9 cellular contexts compared by ENCODE assay signal in genomic region chr3:101070260-101071121, GRCh38.
DNase-seq lines count a peak whose midpoint lies in the region; ATAC-seq and TF ChIP-seq lines count a peak whose summit lies in the region.
"Had no signal": no experiment of that assay in that cellular context is flagged by ENCODE, and none has a peak within 500 bp of the region (broad histone marks: within the 10 kb centered on the region; RNA-seq: fewer than 3 reads in every experiment).

No MANE protein-coding gene starts in this region.

- H3K9me3 ChIP-seq in HEK293 (ENCODE audit: control insufficient read depth, insufficient read depth, low read depth, low read length) (no peaks in the 10 kb centered on the region), neural progenitor cell (ENCODE audit: low read depth) (no peaks in the 10 kb centered on the region)

- TF ChIP-seq CTCF in GM10266 (IDR thresholded peaks at IDR 0.05; ENCODE audit: control insufficient read depth, insufficient read depth, low read depth, missing control alignments) (peak; percentile 73), HEK293 (tag by site-specific recombination; IDR thresholded peaks at IDR 0.05) (no peak), epithelial cell of esophagus (IDR thresholded peaks at IDR 0.05; ENCODE audit: insufficient read depth, low read depth, low read length, missing control alignments) (peak; percentile 64), neural progenitor cell (IDR thresholded peaks at IDR 0.05) (peak; percentile 83)

- POLR2A ChIA-PET in HEK293 (lab: Yijun Ruan, JAX), result no interaction called here
- POLR2A ChIA-PET in activated CD8-positive, alpha-beta T cell treated with anti-CD3 and anti-CD28 coated beads, Interleukin-2, amount 10 ng/mL, durations not matched to agents 7 days and 5 days (lab: Charles Lee), result interaction anchor here (0.6 kb wide), 1 partner anchor 108 kb away, joined by 3 read pairs; no protein-coding TSS in a partner anchor

- no peak overlapping the region for H3K27ac ChIP-seq in HEK293 (ENCODE audit: extremely low read depth, low read depth, low read length)
- no peak overlapping the region for H3K27ac ChIP-seq in neural progenitor cell

- H3F3A ChIP-seq in neural progenitor cell (ENCODE audit: low read depth), result no peaks in the 10 kb centered on the region

- H3K36me3 Mint-ChIP-seq in activated CD8-positive, alpha-beta T cell treated with anti-CD3 and anti-CD28 coated beads, Interleukin-2, amount 10 ng/mL, durations not matched to agents 7 days and 5 days (ENCODE audit: low read depth), result no peaks in the 10 kb centered on the region
- H3K36me3 Mint-ChIP-seq in neural progenitor cell, result no peaks in the 10 kb centered on the region

- no peak overlapping the region for H3K4me3 ChIP-seq in HEK293 (ENCODE audit: low read depth, low read length)
- no peak overlapping the region for H3K4me3 ChIP-seq in epithelial cell of esophagus (ENCODE audit: low read length)
- no peak overlapping the region for H3K4me3 ChIP-seq in neural progenitor cell

- H3K9me3 Mint-ChIP-seq in activated CD8-positive, alpha-beta T cell treated with anti-CD3 and anti-CD28 coated beads, Interleukin-2, amount 10 ng/mL, durations not matched to agents 7 days and 5 days (ENCODE audit: insufficient read depth), result no peaks in the 10 kb centered on the region
- no peaks in the 10 kb centered on the region for H3K9me3 Mint-ChIP-seq in neural progenitor cell
- H3K9me3 Mint-ChIP-seq: dendritic cell treated with granulocyte-macrophage colony-stimulating factor and Interleukin-4, amounts not matched to agents 40 ng/mL and 50 ng/mL, for 4 days had no signal

- H3K4me1 ChIP-seq in HEK293 (ENCODE audit: control insufficient read depth, insufficient read depth, low read length) (no peaks in the 10 kb centered on the region), neural progenitor cell (no peaks in the 10 kb centered on the region)

- H2AFZ ChIP-seq in neural progenitor cell (replicated peaks), result peak overlapping the region; percentile 22

- H3K36me3 ChIP-seq in HEK293 (ENCODE audit: control insufficient read depth in 2 of 2, insufficient read depth in 1 of 2, low read length in 2 of 2) (no peaks in the 10 kb centered on the region), neural progenitor cell (no peaks in the 10 kb centered on the region)

- peak; percentile 85 for ATAC-seq in activated CD8-positive, alpha-beta T cell treated with anti-CD3 and anti-CD28 coated beads, Interleukin-2, amount 10 ng/mL, durations not matched to agents 7 days and 5 days

- no peak overlapping the region for H3K27ac Mint-ChIP-seq in activated CD8-positive, alpha-beta T cell treated with anti-CD3 and anti-CD28 coated beads, Interleukin-2, amount 10 ng/mL, durations not matched to agents 7 days and 5 days
- no peak overlapping the region for H3K27ac Mint-ChIP-seq in neural progenitor cell
- H3K27ac Mint-ChIP-seq: dendritic cell treated with granulocyte-macrophage colony-stimulating factor and Interleukin-4, amounts not matched to agents 40 ng/mL and 50 ng/mL, for 4 days had no signal

- no peak overlapping the region for H3K4me3 Mint-ChIP-seq in activated CD8-positive, alpha-beta T cell treated with anti-CD3 and anti-CD28 coated beads, Interleukin-2, amount 10 ng/mL, durations not matched to agents 7 days and 5 days
- H3K4me3 Mint-ChIP-seq in neural progenitor cell, result no peak overlapping the region
- H3K4me3 Mint-ChIP-seq: dendritic cell treated with granulocyte-macrophage colony-stimulating factor and Interleukin-4, amounts not matched to agents 40 ng/mL and 50 ng/mL, for 4 days had no signal

- no peaks in the 10 kb centered on the region for H3K79me2 ChIP-seq in neural progenitor cell (ENCODE audit: low read depth)

- DNase-seq in GM10266 (ENCODE audit: extremely low spot score) (peak; percentile 19), NCI-H524 (lab: John Stamatoyannopoulos, UW) (peak; percentile 51 to 52), epithelial cell of esophagus (ENCODE audit: low read depth) (peak; percentile 60), neural progenitor cell (ENCODE audit: low spot score) (peak; percentile 71), middle frontal gyrus (ENCODE audit: extremely low spot score, low spot score) (no peak), NCI-H1048 (lab: John Stamatoyannopoulos, UW) (no peak)
- peak; percentile 68 for DNase-seq in activated CD8-positive, alpha-beta T cell treated with anti-CD3 and anti-CD28 coated beads, Interleukin-2, amount 10 ng/mL, durations not matched to agents 7 days and 5 days

- H3K27me3 ChIP-seq in neural progenitor cell, result no peaks in the 10 kb centered on the region

- CTCF ChIA-PET in HEK293 (lab: Yijun Ruan, JAX), result interaction anchor here (0.6 to 1.7 kb wide), 11 partner anchors 10 to 367 kb away, joined by 3 to 7 read pairs (median 3); no protein-coding TSS in a partner anchor
- CTCF ChIA-PET in activated CD8-positive, alpha-beta T cell treated with anti-CD3 and anti-CD28 coated beads, Interleukin-2, amount 10 ng/mL, durations not matched to agents 7 days and 5 days (lab: Charles Lee), result interaction anchor here (0.9 to 2.2 kb wide), 7 partner anchors 10 to 620 kb away, joined by 3 to 10 read pairs (median 4); no protein-coding TSS in a partner anchor

- peaks cover 2% of the 10 kb centered on the region for H3K4me1 Mint-ChIP-seq in activated CD8-positive, alpha-beta T cell treated with anti-CD3 and anti-CD28 coated beads, Interleukin-2, amount 10 ng/mL, durations not matched to agents 7 days and 5 days (ENCODE audit: low read depth)
- H3K4me1 Mint-ChIP-seq in neural progenitor cell, result no peaks in the 10 kb centered on the region

- H4K20me1 ChIP-seq in neural progenitor cell (ENCODE audit: low read depth), result no peaks in the 10 kb centered on the region

- H3K27me3 Mint-ChIP-seq in activated CD8-positive, alpha-beta T cell treated with anti-CD3 and anti-CD28 coated beads, Interleukin-2, amount 10 ng/mL, durations not matched to agents 7 days and 5 days (ENCODE audit: low read depth), result peaks cover 24% of the 10 kb centered on the region
- no peaks in the 10 kb centered on the region for H3K27me3 Mint-ChIP-seq in neural progenitor cell (ENCODE audit: insufficient read depth, low read depth)
- H3K27me3 Mint-ChIP-seq: dendritic cell treated with granulocyte-macrophage colony-stimulating factor and Interleukin-4, amounts not matched to agents 40 ng/mL and 50 ng/mL, for 4 days had no signal

- H3K4me2 ChIP-seq in neural progenitor cell, result no peak overlapping the region

- H3K9ac ChIP-seq in neural progenitor cell, result no peak overlapping the region

TF ChIP-seq in HEK293, 187 proteins besides CTCF, POLR2A, EP300 and RAD21:
- TF ChIP-seq ZNF624 (tag by site-specific recombination; IDR thresholded peaks at IDR 0.05), result no peak
- TF ChIP-seq ZNF350 (tag by site-specific recombination; IDR thresholded peaks at IDR 0.05), result no peak
- TF ChIP-seq ZNF335 (tag by site-specific recombination; conservative IDR thresholded peaks at IDR 0.05), result 0 out of 2 replicates have a peak, but pooled peaks have one; percentile 30
- peak; percentile 55 for TF ChIP-seq ZNF654 (tag by site-specific recombination; IDR thresholded peaks at IDR 0.05; ENCODE audit: low read depth)
- 0 out of 2 replicates have a peak, but pooled peaks have one; percentile 17 for TF ChIP-seq ZNF513 (tag by site-specific recombination; IDR thresholded peaks at IDR 0.05)
- TF ChIP-seq ZNF600 (tag by site-specific recombination; IDR thresholded peaks at IDR 0.05), result no peak

Comparison
In these comparisons a context has a peak if more than half of its experiments do, and no peak if none do; other contexts are left out.
1. DNase-seq: peak in GM10266 (single experiment), NCI-H524 (2 of 2), activated CD8-positive, alpha-beta T cell treated with anti-CD3 and anti-CD28 coated beads, Interleukin-2, amount 10 ng/mL, durations not matched to agents 7 days and 5 days (single experiment), epithelial cell of esophagus (single experiment) and neural progenitor cell (single experiment); none in middle frontal gyrus (single experiment) and NCI-H1048 (single experiment).